27 cellular contexts compared by ENCODE assay signal in the genomic region with DNA sequence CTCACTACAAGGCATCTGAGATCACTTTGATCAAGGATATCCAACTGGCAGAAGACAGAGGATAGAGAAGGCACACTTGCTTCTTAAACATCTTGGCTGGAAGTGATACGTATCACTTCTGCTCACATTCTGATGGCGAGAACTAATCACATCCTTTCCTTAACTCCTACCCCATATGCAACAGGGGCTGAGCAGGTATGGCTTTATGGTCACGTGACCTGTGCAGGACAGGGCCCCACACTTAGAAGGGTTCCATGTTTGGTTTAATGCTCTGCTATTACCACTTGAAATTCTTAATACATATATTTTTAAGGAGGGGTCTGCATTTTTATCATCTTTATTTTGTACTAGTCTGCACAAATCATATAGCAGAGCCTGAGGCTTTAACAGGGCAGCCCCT.
"Had no signal": no experiment of that assay in that cellular context is flagged by ENCODE, and none has a peak within 500 bp of the region (broad histone marks: within the 10 kb centered on the region; RNA-seq: fewer than 3 reads in every experiment).

No MANE protein-coding gene starts in this region.

- H3K4me1 Mint-ChIP-seq: naive thymus-derived CD4-positive, alpha-beta T cell had no signal

- H3K36me3 Mint-ChIP-seq: naive thymus-derived CD4-positive, alpha-beta T cell had no signal

- H3K4me3 Mint-ChIP-seq: dendritic cell treated with granulocyte-macrophage colony-stimulating factor and Interleukin-4, amounts not matched to agents 40 ng/mL and 50 ng/mL, for 4 days; effector memory CD8-positive, alpha-beta T cell; endodermal cell; naive thymus-derived CD4-positive, alpha-beta T cell had no signal

- H3K27ac Mint-ChIP-seq: dendritic cell treated with granulocyte-macrophage colony-stimulating factor and Interleukin-4, amounts not matched to agents 40 ng/mL and 50 ng/mL, for 4 days; effector memory CD8-positive, alpha-beta T cell; endodermal cell; naive thymus-derived CD4-positive, alpha-beta T cell had no signal

- H3K27ac ChIP-seq: colonic mucosa, epithelial cell of prostate, esophagus squamous epithelium, gastrocnemius medialis, heart right ventricle, left ventricle myocardium inferior, lower lobe of right lung had no signal

- H3K4me3 ChIP-seq: colonic mucosa, esophagus squamous epithelium, gastrocnemius medialis, heart right ventricle, left ventricle myocardium inferior, lower lobe of right lung had no signal

- ATAC-seq: effector memory CD8-positive, alpha-beta T cell; esophagus mucosa; gastrocnemius medialis; heart right ventricle; left colon; left lobe of liver; lower lobe of right lung; naive thymus-derived CD4-positive, alpha-beta T cell had no signal

- H3K27me3 Mint-ChIP-seq: dendritic cell treated with granulocyte-macrophage colony-stimulating factor and Interleukin-4, amounts not matched to agents 40 ng/mL and 50 ng/mL, for 4 days; effector memory CD8-positive, alpha-beta T cell had no signal

- H3K9me3 ChIP-seq: colonic mucosa, gastrocnemius medialis had no signal

- H3K9me3 Mint-ChIP-seq: effector memory CD8-positive, alpha-beta T cell had no signal

- DNase-seq: colonic mucosa; cortex of kidney; effector CD8-positive, alpha-beta T cell; effector memory CD8-positive, alpha-beta T cell; endodermal cell; erythroblast; esophagus squamous epithelium; foreskin fibroblast; foreskin melanocyte; gastrocnemius medialis; glutamatergic neuron; head of caudate nucleus; heart right ventricle; hippocampal formation; left colon; left ventricle myocardium inferior; lower lobe of right lung; mesendoderm; midbrain; naive thymus-derived CD4-positive, alpha-beta T cell had no signal

- H3K27me3 ChIP-seq: colonic mucosa, esophagus squamous epithelium, gastrocnemius medialis, heart right ventricle had no signal

- FAIRE-seq: endometrium, islet of Langerhans, keratinocyte had no signal

- H3K36me3 ChIP-seq: colonic mucosa, esophagus squamous epithelium, gastrocnemius medialis, heart right ventricle, left ventricle myocardium inferior, lower lobe of right lung had no signal

- H3K4me1 ChIP-seq: colonic mucosa, esophagus squamous epithelium, lower lobe of right lung had no signal
